Comparison of ENCODE assay signal across 8 cellular contexts in genomic region chr1:27650527-27651175, GRCh38. TPM values are rescaled to one million over a fixed set of nuclear protein-coding genes. Genes with fewer than 3 reads are reported as not detected.
DNase-seq lines count a peak whose midpoint lies in the region; ATAC-seq and TF ChIP-seq lines count a peak whose summit lies in the region.

No MANE protein-coding gene starts in this region.

- H3K36me3 Mint-ChIP-seq in chondrocyte (ENCODE audit: low read depth) (no peaks in the 10 kb centered on the region), nephron progenitor cell (ENCODE audit: low read depth) (no peaks in the 10 kb centered on the region)

- peak overlapping the region; percentile 22 for H3K27ac Mint-ChIP-seq in chondrocyte (ENCODE audit: unreplicated experiment)
- peak overlapping the region; percentile 83 for H3K27ac Mint-ChIP-seq in nephron progenitor cell

- ATAC-seq in GM19452 (IDR thresholded peaks at IDR 0.05; ENCODE audit: unreplicated experiment) = no peak
- ATAC-seq in activated CD4-positive, CD25-positive, alpha-beta regulatory T cell treated with anti-CD3 and anti-CD28 coated beads, Interleukin-2, amount 50 U/mL, for 24 hours = no peak
- ATAC-seq in HG02678 (IDR thresholded peaks at IDR 0.05; ENCODE audit: unreplicated experiment) = no peak
- no peak for ATAC-seq in HG03159 (IDR thresholded peaks at IDR 0.05; ENCODE audit: unreplicated experiment)

- no peak overlapping the region for H3K4me3 ChIP-seq in NB4 (ENCODE audit: low read depth, low read length)

- no peak for TF ChIP-seq POLR2A in NB4 (IDR thresholded peaks at IDR 0.05; ENCODE audit: extremely low read depth, insufficient read length)

- H3K27me3 Mint-ChIP-seq in chondrocyte (ENCODE audit: low read depth) (no peaks in the 10 kb centered on the region), nephron progenitor cell (ENCODE audit: low read depth, poor library complexity) (peaks cover 8% of the 10 kb centered on the region)

- no peaks in the 10 kb centered on the region for H3K9me3 Mint-ChIP-seq in chondrocyte (ENCODE audit: low read depth)
- no peaks in the 10 kb centered on the region for H3K9me3 Mint-ChIP-seq in nephron progenitor cell

- no peak for TF ChIP-seq CTCF in NB4 (IDR thresholded peaks at IDR 0.05; ENCODE audit: low read depth, low read length)
- TF ChIP-seq CTCF in chondrocyte (IDR thresholded peaks at IDR 0.05) = no peak
- TF ChIP-seq CTCF in nephron progenitor cell (IDR thresholded peaks at IDR 0.05) = no peak

- DNase-seq in DMS153 (lab: John Stamatoyannopoulos, UW) = peak; percentile 83
- DNase-seq in NB4 (ENCODE audit: low read depth) = peak; percentile 55
- no peak for DNase-seq in chondrocyte (ENCODE audit: low spot score)
- no peak for DNase-seq in nephron progenitor cell

- H3K4me1 Mint-ChIP-seq in chondrocyte (ENCODE audit: low read depth) = peaks cover 13% of the 10 kb centered on the region
- peaks cover 39% of the 10 kb centered on the region for H3K4me1 Mint-ChIP-seq in nephron progenitor cell

- H3K4me3 Mint-ChIP-seq in chondrocyte (ENCODE audit: unreplicated experiment) = no peak overlapping the region
- no peak overlapping the region for H3K4me3 Mint-ChIP-seq in nephron progenitor cell

RNA-seq across cellular contexts. Expression of gene FGR, which starts 15.7 kb away (rescaled TPM):
- total RNA-seq in chondrocyte = not detected in 3 replicates

RNA-seq across cellular contexts. Expression of gene IFI6, which starts 21.3 kb away (rescaled TPM):
- 23.2 to 36.1 TPM (median 25.0 TPM) in 3 replicates for total RNA-seq in chondrocyte

RNA-seq across cellular contexts. Expression of gene AHDC1, which starts 46.7 kb away (rescaled TPM):
- 61.6 to 86.7 TPM (median 61.8 TPM) in 3 replicates for total RNA-seq in chondrocyte

Comparison
In these comparisons a context has a peak if more than half of its experiments do, and no peak if none do; other contexts are left out.
1. DNase-seq: peak in DMS153 (single experiment) and NB4 (single experiment); none in chondrocyte (single experiment) and nephron progenitor cell (single experiment).